28 cellular contexts compared by ENCODE assay signal in genomic region chr20:52905235-52905634, GRCh38.
"Had no signal": no experiment of that assay in that cellular context is flagged by ENCODE, and none has a peak within 500 bp of the region (broad histone marks: within the 10 kb centered on the region; RNA-seq: fewer than 3 reads in every experiment).

No MANE protein-coding gene starts in this region.

- H3K9me3 Mint-ChIP-seq: central memory CD8-positive, alpha-beta T cell; dendritic cell treated with granulocyte-macrophage colony-stimulating factor and Interleukin-4, amounts not matched to agents 40 ng/mL and 50 ng/mL, for 4 days; natural killer cell treated with Interleukin-12 subunit alpha and Interleukin-12 subunit beta and Interleukin-15 and Interleukin-18, amount 100 ng/mL, for 72 hours; stimulated activated effector memory CD8-positive, alpha-beta T cell treated with anti-CD3 and anti-CD28 coated beads, Interleukin-12 subunit alpha, Interleukin-12 subunit beta, amount 100 ng/mL, for 72 hours; stimulated activated naive CD8-positive, alpha-beta T cell treated with anti-CD3 and anti-CD28 coated beads, Interleukin-15, Interleukin-2, amounts not matched to agents 100 ng/mL and 50 ng/mL, for 24 hours had no signal

- H3K27ac ChIP-seq: esophagus muscularis mucosa, foreskin keratinocyte, heart right ventricle, left ventricle myocardium inferior, neutrophil, skin epidermis, thyroid gland, upper lobe of right lung, VCaP had no signal

- H3K27me3 ChIP-seq: esophagus muscularis mucosa, foreskin keratinocyte, neutrophil, thyroid gland, upper lobe of right lung had no signal

- H3K4me3 ChIP-seq: esophagus muscularis mucosa, heart right ventricle, left ventricle myocardium inferior, lung, mucosa of descending colon, skin epidermis, thyroid gland, upper lobe of right lung had no signal

- H3K27me3 Mint-ChIP-seq: dendritic cell treated with granulocyte-macrophage colony-stimulating factor and Interleukin-4, amounts not matched to agents 40 ng/mL and 50 ng/mL, for 4 days had no signal

- H3K4me3 Mint-ChIP-seq: activated naive CD8-positive, alpha-beta T cell; central memory CD8-positive, alpha-beta T cell; dendritic cell treated with granulocyte-macrophage colony-stimulating factor and Interleukin-4, amounts not matched to agents 40 ng/mL and 50 ng/mL, for 4 days; natural killer cell treated with Interleukin-12 subunit alpha and Interleukin-12 subunit beta and Interleukin-15 and Interleukin-18, amount 100 ng/mL, for 72 hours; stimulated activated effector memory CD8-positive, alpha-beta T cell treated with anti-CD3 and anti-CD28 coated beads, Interleukin-12 subunit alpha, Interleukin-12 subunit beta, amount 100 ng/mL, for 72 hours; stimulated activated naive CD8-positive, alpha-beta T cell treated with anti-CD3 and anti-CD28 coated beads, Interleukin-15, Interleukin-2, amounts not matched to agents 100 ng/mL and 50 ng/mL, for 24 hours had no signal

- H3K36me3 ChIP-seq: esophagus muscularis mucosa, heart right ventricle, left ventricle myocardium inferior, neutrophil, thyroid gland, upper lobe of right lung had no signal

- ATAC-seq: foreskin keratinocyte; heart right ventricle; mucosa of descending colon; natural killer cell treated with Interleukin-12 subunit alpha and Interleukin-12 subunit beta and Interleukin-15 and Interleukin-18, amount 100 ng/mL, for 72 hours; sciatic nerve; stimulated activated effector memory CD8-positive, alpha-beta T cell treated with anti-CD3 and anti-CD28 coated beads, Interleukin-12 subunit alpha, Interleukin-12 subunit beta, amount 100 ng/mL, for 72 hours; upper lobe of right lung had no signal

- H3K36me3 Mint-ChIP-seq: natural killer cell treated with Interleukin-12 subunit alpha and Interleukin-12 subunit beta and Interleukin-15 and Interleukin-18, amount 100 ng/mL, for 72 hours; stimulated activated effector memory CD8-positive, alpha-beta T cell treated with anti-CD3 and anti-CD28 coated beads, Interleukin-12 subunit alpha, Interleukin-12 subunit beta, amount 100 ng/mL, for 72 hours had no signal

- H3K4me1 ChIP-seq: esophagus muscularis mucosa, foreskin keratinocyte, heart right ventricle, left ventricle myocardium inferior, thyroid gland, upper lobe of right lung had no signal

- H3K4me1 Mint-ChIP-seq: central memory CD8-positive, alpha-beta T cell; stimulated activated effector memory CD8-positive, alpha-beta T cell treated with anti-CD3 and anti-CD28 coated beads, Interleukin-12 subunit alpha, Interleukin-12 subunit beta, amount 100 ng/mL, for 72 hours had no signal

- DNase-seq: activated CD4-positive, alpha-beta T cell treated with anti-CD3 and anti-CD28 coated beads for 4 hours; activated CD4-positive, alpha-beta T cell treated with anti-CD3 and anti-CD28 coated beads, Interleukin-2, amount 50 U/mL, for 4 hours; activated CD8-positive, alpha-beta memory T cell treated with anti-CD3 and anti-CD28 coated beads for 24 hours; activated effector memory CD4-positive, alpha-beta T cell treated with Interleukin-2 at 50 U/mL for 16 hours; activated naive CD4-positive, alpha-beta T cell treated with Interleukin-2 at 50 U/mL for 16 hours; anterior cingulate cortex; foreskin keratinocyte; heart right ventricle; left ventricle myocardium inferior; mucosa of descending colon; stimulated activated CD4-positive, alpha-beta T cell treated with anti-CD3 and anti-CD28 coated beads, Interleukin-12 subunit alpha, Interleukin-12 subunit beta, amount 100 ng/mL, for 4 hours; stimulated activated CD4-positive, alpha-beta T cell treated with anti-CD3 and anti-CD28 coated beads, Interleukin-4, amount 100 ng/mL, for 1 hour; substantia nigra; thyroid gland; upper lobe of right lung had no signal

- H3K27ac Mint-ChIP-seq: activated naive CD8-positive, alpha-beta T cell; dendritic cell treated with granulocyte-macrophage colony-stimulating factor and Interleukin-4, amounts not matched to agents 40 ng/mL and 50 ng/mL, for 4 days; natural killer cell treated with Interleukin-12 subunit alpha and Interleukin-12 subunit beta and Interleukin-15 and Interleukin-18, amount 100 ng/mL, for 72 hours; progenitor cell of endocrine pancreas; stimulated activated effector memory CD8-positive, alpha-beta T cell treated with anti-CD3 and anti-CD28 coated beads, Interleukin-12 subunit alpha, Interleukin-12 subunit beta, amount 100 ng/mL, for 72 hours; stimulated activated naive CD8-positive, alpha-beta T cell treated with anti-CD3 and anti-CD28 coated beads, Interleukin-15, Interleukin-2, amounts not matched to agents 100 ng/mL and 50 ng/mL, for 24 hours had no signal

- H3K9me3 ChIP-seq: esophagus muscularis mucosa, heart right ventricle, left ventricle myocardium inferior, mucosa of descending colon, neutrophil, thyroid gland, upper lobe of right lung had no signal
